Comparison of ENCODE assay signal across 16 cellular contexts in the genomic region with DNA sequence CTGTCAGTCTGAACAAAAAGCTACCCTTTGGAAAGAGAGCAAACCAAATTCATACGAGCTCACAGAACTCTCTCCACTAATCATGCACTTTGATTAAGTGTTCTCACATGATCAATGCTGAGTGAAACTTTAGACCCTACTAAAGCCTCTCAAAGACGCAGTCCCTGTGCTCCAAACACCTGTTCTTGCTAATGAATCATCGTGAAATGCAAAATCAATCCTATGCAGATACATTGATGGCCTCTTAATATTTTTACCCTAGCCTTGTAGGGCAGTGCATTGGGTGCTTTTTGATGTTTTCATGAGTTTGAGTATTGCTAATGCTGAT.
DNase-seq lines count a peak whose midpoint lies in the region; ATAC-seq, FAIRE-seq and TF ChIP-seq lines count a peak whose summit lies in the region.
"Had no signal": no experiment of that assay in that cellular context is flagged by ENCODE, and none has a peak within 500 bp of the region (broad histone marks: within the 10 kb centered on the region; RNA-seq: fewer than 3 reads in every experiment).

No MANE protein-coding gene starts in this region.

- no peak overlapping the region for H3K4me3 ChIP-seq in ACC112 (ENCODE audit: low read depth, low read length)
- no peak overlapping the region for H3K4me3 ChIP-seq in HUES64 (ENCODE audit: low read length)
- no peak overlapping the region for H3K4me3 ChIP-seq in endothelial cell of umbilical vein (replicated peaks in 1 of 3; ENCODE audit: insufficient read depth in 1 of 3, low read depth in 1 of 3, low read length in 3 of 3)
- no peak overlapping the region for H3K4me3 ChIP-seq in osteoblast (ENCODE audit: insufficient read depth, low read length)
- no peak overlapping the region for H3K4me3 ChIP-seq in body of pancreas
- H3K4me3 ChIP-seq in aorta (ENCODE audit: low read length in 2 of 2), result no peak overlapping the region

- no peak for FAIRE-seq in endothelial cell of umbilical vein (lab: Jason Lieb, UNC)
- FAIRE-seq: endometrium had no signal

- no peaks in the 10 kb centered on the region for H4K20me1 ChIP-seq in endothelial cell of umbilical vein (replicated peaks; ENCODE audit: control insufficient read depth, extremely low read depth, insufficient read depth, low read length)
- no peaks in the 10 kb centered on the region for H4K20me1 ChIP-seq in osteoblast (ENCODE audit: insufficient read depth, low read length)

- dilution Hi-C loops in endothelial cell of umbilical vein (cut with MboI; ENCODE audit: extremely low pct_ligation_motif_present, low sequenced_read_pairs), result no loop called here

- no peaks in the 10 kb centered on the region for H3K9me3 ChIP-seq in HUES64 (ENCODE audit: insufficient read depth, low read depth, low read length)
- no peaks in the 10 kb centered on the region for H3K9me3 ChIP-seq in endothelial cell of umbilical vein (replicated peaks; ENCODE audit: control insufficient read depth, insufficient read depth, low read length)
- H3K9me3 ChIP-seq in osteoblast (ENCODE audit: low read depth, low read length), result no peaks in the 10 kb centered on the region
- H3K9me3 ChIP-seq in body of pancreas, result no peaks in the 10 kb centered on the region
- H3K9me3 ChIP-seq in aorta (ENCODE audit: control insufficient read depth, low read length), result peaks cover 3% of the 10 kb centered on the region
- H3K9me3 ChIP-seq: BE2C had no signal

- H3K27me3 ChIP-seq in ACC112 (ENCODE audit: insufficient read depth, low read length) (no peaks in the 10 kb centered on the region), HUES64 (ENCODE audit: insufficient read depth, low read length) (no peaks in the 10 kb centered on the region), endothelial cell of umbilical vein (ENCODE audit: control insufficient read depth in 2 of 2, insufficient read depth in 2 of 2, low read length in 2 of 2) (no peaks in the 10 kb centered on the region), osteoblast (ENCODE audit: insufficient read depth, low read length) (no peaks in the 10 kb centered on the region), body of pancreas (no peaks in the 10 kb centered on the region), aorta (ENCODE audit: control insufficient read depth in 1 of 2, insufficient read depth in 2 of 2, low read length in 1 of 2) (no peaks in the 10 kb centered on the region)
- H3K27me3 ChIP-seq: BE2C had no signal

- H2AFZ ChIP-seq in ACC112 (ENCODE audit: low read length, unreplicated experiment) (no peak overlapping the region), endothelial cell of umbilical vein (ENCODE audit: low read depth, low read length) (peak overlapping the region; percentile 66), osteoblast (ENCODE audit: low read length) (no peak overlapping the region)

- CTCF ChIA-PET in endothelial cell of umbilical vein (lab: Charles Lee), result interaction anchor here (0.5 to 2.8 kb wide), 7 partner anchors 13 to 451 kb away, joined by 3 to 10 read pairs (median 5); a partner anchor contains a TSS

- H3K4me1 ChIP-seq in ACC112 (ENCODE audit: control insufficient read depth, insufficient read depth, low read length, unreplicated experiment), result peaks cover 24% of the 10 kb centered on the region
- H3K4me1 ChIP-seq in HUES64 (ENCODE audit: insufficient read depth, low read length), result peaks cover 24% of the 10 kb centered on the region
- peaks cover 32% of the 10 kb centered on the region for H3K4me1 ChIP-seq in endothelial cell of umbilical vein (ENCODE audit: control insufficient read depth, extremely low read depth, insufficient read depth, low read length)
- H3K4me1 ChIP-seq in osteoblast (ENCODE audit: insufficient read depth, low read length), result peaks cover 21% of the 10 kb centered on the region
- H3K4me1 ChIP-seq in body of pancreas, result no peaks in the 10 kb centered on the region
- H3K4me1 ChIP-seq in aorta (ENCODE audit: control insufficient read depth in 1 of 2, insufficient read depth in 2 of 2, low read length in 2 of 2), result peaks cover 0 to 1% of the 10 kb centered on the region in 2 donors

- POLR2A ChIA-PET in endothelial cell of umbilical vein (lab: Charles Lee), result interaction anchor here (0.5 kb wide), 1 partner anchor 31 kb away, joined by 8 read pairs; no protein-coding TSS in a partner anchor

- no peak for TF ChIP-seq POLR2A in endothelial cell of umbilical vein (IDR thresholded peaks at IDR 0.05; ENCODE audit: low read depth, low read length)
- TF ChIP-seq POLR2A in body of pancreas (IDR thresholded peaks at IDR 0.05), result no peak

- BruUV-seq in endothelial cell of umbilical vein (replicated peaks; lab: Mats Ljungman, UMichigan), result TSS peak; percentile 98

- 92% methylated on average over 3 of the region's 3 CpGs for WGBS in HUES64
- 57 to 64% methylated on average over 3 of the region's 3 CpGs for WGBS in body of pancreas, 2 donors
- 66 to 77% methylated on average over 3 of the region's 3 CpGs for WGBS in aorta, 2 donors

- no peaks in the 10 kb centered on the region for H3K9me1 ChIP-seq in endothelial cell of umbilical vein (replicated peaks; ENCODE audit: control insufficient read depth, extremely low read depth, insufficient read depth, low read length)

- TF ChIP-seq CTCF in endothelial cell of umbilical vein (IDR thresholded peaks at IDR 0.05; ENCODE audit: extremely low read depth in 1 of 2, insufficient read depth in 1 of 2, low read depth in 1 of 2, low read length in 2 of 2) (no peak), osteoblast (IDR thresholded peaks at IDR 0.05; ENCODE audit: extremely low read depth, low read depth, low read length) (no peak), body of pancreas (IDR thresholded peaks at IDR 0.05) (no peak)

- intact Hi-C loops in endothelial cell of umbilical vein (cut with micrococcal nuclease) (loop anchor here (1.0 to 10.0 kb wide), 12 partner anchors 26 to 877 kb away; a partner anchor contains a TSS), body of pancreas (cut with DNase I) (no loop called here), aorta (cut with DNase I) (no loop called here)

- no peaks in the 10 kb centered on the region for H3K79me2 ChIP-seq in ACC112 (ENCODE audit: control insufficient read depth, insufficient read depth, low read length, unreplicated experiment)
- H3K79me2 ChIP-seq in endothelial cell of umbilical vein (ENCODE audit: control insufficient read depth, insufficient read depth, low read length), result no peaks in the 10 kb centered on the region
- no peaks in the 10 kb centered on the region for H3K79me2 ChIP-seq in osteoblast (ENCODE audit: insufficient read depth, low read length)

- H3K9ac ChIP-seq in HUES64 (ENCODE audit: low read depth, low read length) (peak overlapping the region; percentile 25; the same call in 1 of the 2 replicates), endothelial cell of umbilical vein (replicated peaks; ENCODE audit: extremely low read depth, insufficient read depth, low read length) (peak overlapping the region; percentile 71)

- ATAC-seq in body of pancreas (no peak), aorta (ENCODE audit: low FRiP score) (no peak)

- no peak for DNase-seq in endothelial cell of umbilical vein (ENCODE audit: low read depth, low spot score)
- no peak for DNase-seq in osteoblast (ENCODE audit: insufficient read length, low spot score, missing footprints)
- no peak for DNase-seq in activated CD4-positive, CD25-positive, alpha-beta regulatory T cell treated with anti-CD3 and anti-CD28 coated beads, Interleukin-2, amount 50 U/mL, for 72 hours
- no peak for DNase-seq in body of pancreas
- DNase-seq in COLO668 (lab: John Stamatoyannopoulos, UW; ENCODE audit: unreplicated experiment), result no peak
- no peak for DNase-seq in aorta
- DNase-seq: activated CD4-positive, alpha-beta T cell treated with anti-CD3 and anti-CD28 coated beads for 4 hours; activated effector memory CD4-positive, alpha-beta T cell treated with anti-CD3 and anti-CD28 coated beads, Interleukin-2, amount 50 U/mL, for 16 hours; amygdala; BE2C; NCI-H146; NCI-H526; stimulated activated CD4-positive, alpha-beta T cell treated with anti-CD3 and anti-CD28 coated beads, Interleukin-4, amount 100 ng/mL, for 1 hour had no signal

- peak overlapping the region; percentile 92 for H3K27ac ChIP-seq in ACC112 (ENCODE audit: low read depth, low read length)
- H3K27ac ChIP-seq in HUES64 (ENCODE audit: low read depth, low read length), result peak overlapping the region; percentile 88
- H3K27ac ChIP-seq in endothelial cell of umbilical vein (ENCODE audit: insufficient read depth, low read depth, low read length), result peak overlapping the region; percentile 99
- H3K27ac ChIP-seq in osteoblast (ENCODE audit: low read depth, low read length), result peak overlapping the region; percentile 66
- peak overlapping the region in 1 of 4 donors; percentile 46 for H3K27ac ChIP-seq in body of pancreas
- no peak overlapping the region for H3K27ac ChIP-seq in aorta (ENCODE audit: low read depth in 1 of 2, low read length in 2 of 2)

- H3K36me3 ChIP-seq in ACC112 (ENCODE audit: insufficient read depth, low read length) (no peaks in the 10 kb centered on the region), HUES64 (ENCODE audit: insufficient read depth, low read length) (no peaks in the 10 kb centered on the region), endothelial cell of umbilical vein (ENCODE audit: control insufficient read depth in 2 of 2, extremely low read depth in 1 of 2, insufficient read depth in 2 of 2, low read length in 2 of 2) (no peaks in the 10 kb centered on the region), osteoblast (ENCODE audit: insufficient read depth, low read length) (no peaks in the 10 kb centered on the region), body of pancreas (replicated peaks in 1 of 2; ENCODE audit: insufficient read depth in 1 of 2, low read depth in 2 of 2) (no peaks in the 10 kb centered on the region), aorta (ENCODE audit: control insufficient read depth in 1 of 2, insufficient read depth in 2 of 2, low read length in 1 of 2) (no peaks in the 10 kb centered on the region)
- H3K36me3 ChIP-seq: BE2C had no signal

- H3K4me2 ChIP-seq in endothelial cell of umbilical vein (ENCODE audit: insufficient read depth, low read length) (peak overlapping the region; percentile 81), osteoblast (ENCODE audit: insufficient read depth, low read length) (peak overlapping the region; percentile 68)

TF ChIP-seq in endothelial cell of umbilical vein, 7 proteins besides CTCF, POLR2A, EP300 and RAD21:
- TF ChIP-seq FOS (IDR thresholded peaks at IDR 0.05; ENCODE audit: borderline replicate concordance, insufficient read depth, low read length) (no peak), GATA2 (IDR thresholded peaks at IDR 0.05; ENCODE audit: insufficient read depth, insufficient read length, low read depth, low read length) (no peak), EZH2 (IDR thresholded peaks at IDR 0.05; ENCODE audit: borderline replicate concordance, low read depth, low read length, severe bottlenecking) (no peak), POLR2AphosphoS5 (IDR thresholded peaks at IDR 0.05; ENCODE audit: insufficient read depth, low read depth, low read length) (no peak)

Comparison
In these comparisons a context has a peak if more than half of its experiments do, and no peak if none do; other contexts are left out.
1. H3K27ac ChIP-seq: peak in ACC112 (single experiment), HUES64 (single experiment), endothelial cell of umbilical vein (single experiment) and osteoblast (single experiment); none in aorta (0 of 2).